Comparison of ENCODE assay signal across 8 cellular contexts in genomic region chr7:130491841-130492518, GRCh38. TPM values are rescaled to one million over a fixed set of nuclear protein-coding genes. Genes with fewer than 3 reads are reported as not detected.
DNase-seq lines count a peak whose midpoint lies in the region; ATAC-seq and TF ChIP-seq lines count a peak whose summit lies in the region.

TSS of gene MEST (plus strand) at chr7:130492085. CDS start at chr7:130492314, 229 bp downstream.

- H3F3A ChIP-seq in PC-9 (ENCODE audit: insufficient read depth, low read depth), result peaks cover 3% of the 10 kb centered on the region; the same call in 1 of the 2 replicates

- TF ChIP-seq CTCF in GM13976 (IDR thresholded peaks at IDR 0.05; ENCODE audit: borderline replicate concordance, control extremely low read depth, extremely low read depth, insufficient read depth, missing control alignments) (no peak), PC-9 (conservative IDR thresholded peaks at IDR 0.05) (no peak), mucosa of descending colon (IDR thresholded peaks at IDR 0.05) (no peak), vagina (IDR thresholded peaks at IDR 0.05) (no peak)

- ATAC-seq in mucosa of descending colon (peak; percentile 17), GM18517 (IDR thresholded peaks at IDR 0.05; ENCODE audit: unreplicated experiment) (no peak), GM18861 (IDR thresholded peaks at IDR 0.05; ENCODE audit: unreplicated experiment) (no peak)

- no peaks in the 10 kb centered on the region for H4K20me1 ChIP-seq in PC-9 (ENCODE audit: insufficient read depth)

- in situ Hi-C loops in GM13976 (cut with MboI; ENCODE audit: low sequenced_read_pairs, unreplicated experiment), result loop anchor here (25.0 kb wide), 1 partner anchor 430 kb away; the partner anchor contains the start of genes KLHDC10 and ZC3HC1

- DNase-seq in GM13976 (ENCODE audit: low spot score) (peak; percentile 31), PC-9 (no peak), mucosa of descending colon (peak in 1 of 3 donors; percentile 52), vagina (ENCODE audit: extremely low spot score in 2 of 2) (no peak)
- peak; percentile 12 for DNase-seq in effector CD8-positive, alpha-beta T cell (lab: John Stamatoyannopoulos, UW)
- no peak for DNase-seq in stimulated activated naive CD4-positive, alpha-beta T cell treated with Interleukin-2 at 50 U/mL for 16 hours (lab: John Stamatoyannopoulos, UW)

- H3K27me3 ChIP-seq in PC-9 (ENCODE audit: insufficient read depth, low read depth) (no peaks in the 10 kb centered on the region), vagina (no peaks in the 10 kb centered on the region)

- CTCF ChIA-PET in PC-9 (lab: Charles Lee), result no interaction called here

- H3K27ac ChIP-seq in PC-9, result no peak within 1 kb of the TSS
- no peak within 1 kb of the TSS for H3K27ac ChIP-seq in vagina

- H3K79me2 ChIP-seq in PC-9 (ENCODE audit: low read depth), result peaks cover 37% of the 10 kb centered on the region

- H3K9me3 ChIP-seq in PC-9 (ENCODE audit: insufficient read depth, low read depth) (no peaks in the 10 kb centered on the region), mucosa of descending colon (no peaks in the 10 kb centered on the region), vagina (no peaks in the 10 kb centered on the region)

- 0 out of 2 replicates have a peak within 1 kb of the TSS, but pooled peaks have one; percentile 25 for H3K4me2 ChIP-seq in PC-9

- no peaks in the 10 kb centered on the region for H3K9me2 ChIP-seq in PC-9 (ENCODE audit: insufficient read depth)

- POLR2A ChIA-PET in PC-9 (lab: Charles Lee; ENCODE audit: unreplicated experiment), result no interaction called here

- H3K36me3 ChIP-seq in PC-9 (ENCODE audit: low read depth), result 0 out of 2 replicates have a peak, but pooled peaks cover 7% of the 10 kb centered on the region
- H3K36me3 ChIP-seq in mucosa of descending colon (ENCODE audit: low read depth), result peaks cover 6% of the 10 kb centered on the region
- H3K36me3 ChIP-seq in vagina, result no peaks in the 10 kb centered on the region

- no TSS peak for BruUV-seq in PC-9 (replicated peaks; lab: Mats Ljungman, UMichigan)

- no peak for TF ChIP-seq POLR2A in vagina (IDR thresholded peaks at IDR 0.05)

- peaks cover 5% of the 10 kb centered on the region; the same call in 1 of the 2 replicates for H3K4me1 ChIP-seq in PC-9 (replicated peaks; ENCODE audit: insufficient read depth)
- no peaks in the 10 kb centered on the region for H3K4me1 ChIP-seq in mucosa of descending colon (ENCODE audit: low read depth)
- peaks cover 23% of the 10 kb centered on the region for H3K4me1 ChIP-seq in vagina

- H2AFZ ChIP-seq in PC-9, result no peak within 1 kb of the TSS

- H3K4me3 ChIP-seq in PC-9 (no peak within 1 kb of the TSS; the same call in 1 of the 2 replicates), mucosa of descending colon (no peak within 1 kb of the TSS), vagina (peak within 1 kb of the TSS; percentile 36 to 42)

- intact Hi-C loops in PC-9 (cut with micrococcal nuclease; ENCODE audit: unreplicated experiment) (no loop called here), mucosa of descending colon (cut with DNase I, micrococcal nuclease) (no loop called here), vagina (cut with DNase I) (no loop called here)

RNA-seq across cellular contexts. Expression of gene MEST, which starts in this region (rescaled TPM):
- total RNA-seq in PC-9 (2021) (41.7 and 76.9 TPM in 2 replicates), mucosa of descending colon (10 to 100 TPM; 31.7 to 61.4 (median 42.6) TPM), vagina (28.5 TPM)

Comparison
In these comparisons a context has a peak if more than half of its experiments do, and no peak if none do; other contexts are left out.
1. DNase-seq: peak in GM13976 (single experiment) and effector CD8-positive, alpha-beta T cell (single experiment); none in PC-9 (0 of 2), vagina (0 of 2) and stimulated activated naive CD4-positive, alpha-beta T cell treated with Interleukin-2 at 50 U/mL for 16 hours (single experiment).
2. H3K4me3 ChIP-seq: peak in vagina (2 of 2); none in PC-9 (single experiment) and mucosa of descending colon (single experiment).